ENCODE assay signal across 8 cellular contexts in the genomic region with DNA sequence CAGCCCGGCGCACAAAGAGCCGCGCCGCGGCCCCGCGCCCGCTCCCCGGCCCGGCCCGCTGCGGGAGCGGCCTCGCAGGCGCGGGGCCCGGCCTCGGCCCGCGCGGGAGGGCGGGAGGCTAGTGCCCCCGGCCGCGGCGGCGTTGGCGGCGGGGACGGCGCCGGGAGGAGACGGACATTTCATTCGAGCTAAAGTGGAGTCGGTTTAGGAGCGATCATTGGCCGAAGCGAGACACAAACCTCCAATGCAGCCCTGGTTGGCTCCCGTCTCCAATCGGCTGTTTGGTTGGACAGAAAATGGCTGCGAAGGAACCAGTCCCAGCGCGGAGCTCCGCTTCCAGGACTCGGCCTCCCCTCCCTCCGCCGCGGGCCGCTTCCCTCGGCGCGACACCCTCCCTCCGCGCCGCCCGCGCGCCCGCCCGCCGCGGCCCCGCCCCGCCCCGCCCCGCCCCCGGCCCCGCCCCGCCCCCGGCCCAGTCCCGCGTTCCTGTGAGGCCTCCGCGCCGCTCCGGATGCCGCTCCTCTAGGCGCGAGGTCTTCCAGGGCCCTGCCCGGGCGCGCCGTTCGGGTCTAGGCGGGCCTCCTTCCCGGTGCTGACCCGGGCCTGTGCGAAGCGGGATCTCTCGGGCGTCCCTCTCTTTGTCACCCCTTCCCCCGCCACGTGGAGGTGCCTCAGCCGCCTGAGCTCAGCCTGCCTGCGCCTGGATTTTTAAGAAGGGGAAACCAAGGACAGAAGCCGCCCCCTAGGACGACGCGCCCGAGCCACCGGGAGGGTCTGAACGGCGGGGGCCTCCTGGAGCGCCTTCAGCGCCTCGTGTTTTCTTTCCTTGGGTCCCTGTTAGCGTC. TPM values are rescaled to one million over a fixed set of nuclear protein-coding genes. Genes with fewer than 3 reads are reported as not detected.
DNase-seq lines count a peak whose midpoint lies in the region; ATAC-seq, FAIRE-seq and TF ChIP-seq lines count a peak whose summit lies in the region.

A gene (minus strand): TSS at position 309 of the 845 bp plus-strand sequence. CDS start 2,757 bp downstream, outside the sequence.

- no peak within 1 kb of the TSS for H3K27ac Mint-ChIP-seq in Calu3 (ENCODE audit: unreplicated experiment)

- peaks cover 20% of the 10 kb centered on the region for H3K27me3 Mint-ChIP-seq in Calu3 (ENCODE audit: unreplicated experiment)

- H3K4me1 Mint-ChIP-seq in Calu3 (ENCODE audit: low read depth, unreplicated experiment): no peaks in the 10 kb centered on the region

- H4K20me1 ChIP-seq in OCI-LY1 (ENCODE audit: insufficient read depth, low read length) (no peaks in the 10 kb centered on the region), endothelial cell of umbilical vein (replicated peaks; ENCODE audit: control insufficient read depth, extremely low read depth, insufficient read depth, low read length) (no peaks in the 10 kb centered on the region)

- intact Hi-C loops in Calu3 (cut with micrococcal nuclease; ENCODE audit: unreplicated experiment): no loop called here
- intact Hi-C loops in endothelial cell of umbilical vein (cut with micrococcal nuclease): loop anchor here (5.0 kb wide), 1 partner anchor 149 kb away; no protein-coding TSS in a partner anchor

- H2AFZ ChIP-seq in OCI-LY1 (ENCODE audit: low read length) (no peak within 1 kb of the TSS), endothelial cell of umbilical vein (ENCODE audit: low read depth, low read length) (peak within 1 kb of the TSS; percentile 93)

- H3F3A ChIP-seq in OCI-LY1 (ENCODE audit: insufficient read depth, low read length): no peaks in the 10 kb centered on the region

- dilution Hi-C loops in endothelial cell of umbilical vein (cut with MboI; ENCODE audit: extremely low pct_ligation_motif_present, low sequenced_read_pairs): no loop called here

- H3K4me3 ChIP-seq in HUES64 (ENCODE audit: low read length): peak within 1 kb of the TSS; percentile 88
- peak within 1 kb of the TSS; percentile 94 for H3K4me3 ChIP-seq in OCI-LY1 (ENCODE audit: low read depth, low read length, poor library complexity, severe bottlenecking)
- H3K4me3 ChIP-seq in endothelial cell of umbilical vein (replicated peaks in 1 of 3; ENCODE audit: insufficient read depth in 1 of 3, low read depth in 1 of 3, low read length in 3 of 3): peak within 1 kb of the TSS; percentile 46 to 96 (median 65)

- H3K4me1 ChIP-seq in HUES64 (ENCODE audit: insufficient read depth, low read length) (peaks cover 25% of the 10 kb centered on the region), OCI-LY1 (ENCODE audit: insufficient read depth, low read length, severe bottlenecking) (peaks cover 26% of the 10 kb centered on the region), endothelial cell of umbilical vein (ENCODE audit: control insufficient read depth, extremely low read depth, insufficient read depth, low read length) (peaks cover 18% of the 10 kb centered on the region)

- FAIRE-seq in endothelial cell of umbilical vein (lab: Jason Lieb, UNC): peak; percentile 94

- H3K9ac ChIP-seq in HUES64 (ENCODE audit: low read depth, low read length) (peak within 1 kb of the TSS; percentile 95), OCI-LY1 (ENCODE audit: low read length) (peak within 1 kb of the TSS; percentile 90), endothelial cell of umbilical vein (replicated peaks; ENCODE audit: extremely low read depth, insufficient read depth, low read length) (peak within 1 kb of the TSS; percentile 95)

- WGBS in HUES64: under 1% methylated on average over 92 of the region's 108 CpGs

- no peaks in the 10 kb centered on the region for H3K9me3 Mint-ChIP-seq in Calu3 (ENCODE audit: low read depth, unreplicated experiment)

- H3K4me2 ChIP-seq in OCI-LY1 (ENCODE audit: low read length): peak within 1 kb of the TSS; percentile 96
- peak within 1 kb of the TSS; percentile 99 for H3K4me2 ChIP-seq in endothelial cell of umbilical vein (ENCODE audit: insufficient read depth, low read length)

- ATAC-seq in GM21447 (IDR thresholded peaks at IDR 0.05; ENCODE audit: unreplicated experiment): peak; percentile 92

- TF ChIP-seq POLR2A in endothelial cell of umbilical vein (IDR thresholded peaks at IDR 0.05; ENCODE audit: low read depth, low read length): peak; percentile 89

- peak within 1 kb of the TSS; percentile 62 for H3K4me3 Mint-ChIP-seq in Calu3 (ENCODE audit: low read depth, unreplicated experiment)

- CTCF ChIA-PET in Calu3 (lab: Charles Lee) (interaction anchor here (0.6 to 1.7 kb wide), 6 partner anchors 17 to 173 kb away, joined by 3 to 5 read pairs (median 4); a partner anchor contains a TSS), endothelial cell of umbilical vein (lab: Charles Lee) (interaction anchor here (1.3 to 3.1 kb wide), 7 partner anchors 9 to 39 kb away, joined by 3 to 12 read pairs (median 4); no protein-coding TSS in a partner anchor)

- H3K9me3 ChIP-seq in HUES64 (ENCODE audit: insufficient read depth, low read depth, low read length) (no peaks in the 10 kb centered on the region), OCI-LY1 (ENCODE audit: low read length) (no peaks in the 10 kb centered on the region), endothelial cell of umbilical vein (replicated peaks; ENCODE audit: control insufficient read depth, insufficient read depth, low read length) (no peaks in the 10 kb centered on the region)

- H3K27ac ChIP-seq in HUES64 (ENCODE audit: low read depth, low read length): peak within 1 kb of the TSS; percentile 88
- peak within 1 kb of the TSS; percentile 63 for H3K27ac ChIP-seq in OCI-LY1 (ENCODE audit: low read depth, low read length, poor library complexity, severe bottlenecking)
- peak within 1 kb of the TSS; percentile 52 for H3K27ac ChIP-seq in endothelial cell of umbilical vein (ENCODE audit: insufficient read depth, low read depth, low read length)

- peaks cover 5% of the 10 kb centered on the region for H3K36me3 Mint-ChIP-seq in Calu3 (ENCODE audit: insufficient read depth, unreplicated experiment)

- BruUV-seq in Calu3 (replicated peaks; lab: Mats Ljungman, UMichigan) (no TSS peak), endothelial cell of umbilical vein (replicated peaks; lab: Mats Ljungman, UMichigan) (TSS peak; percentile 45)

- no peaks in the 10 kb centered on the region for H3K9me2 ChIP-seq in OCI-LY1 (ENCODE audit: low read depth, low read length)

- H3K79me2 ChIP-seq in OCI-LY1 (ENCODE audit: insufficient read depth, low read length) (peaks cover 24% of the 10 kb centered on the region), endothelial cell of umbilical vein (ENCODE audit: control insufficient read depth, insufficient read depth, low read length) (peaks cover 24% of the 10 kb centered on the region)

- POLR2A ChIA-PET in endothelial cell of umbilical vein (lab: Charles Lee): interaction anchor here (0.6 to 1.3 kb wide), 7 partner anchors 73 to 970 kb away, joined by 3 to 8 read pairs (median 3); a partner anchor contains a TSS

- TF ChIP-seq CTCF in Calu3 (IDR thresholded peaks at IDR 0.05; ENCODE audit: unreplicated experiment) (no peak), OCI-LY1 (IDR thresholded peaks at IDR 0.05; ENCODE audit: low read length) (no peak), endothelial cell of umbilical vein (IDR thresholded peaks at IDR 0.05; ENCODE audit: extremely low read depth in 1 of 2, insufficient read depth in 1 of 2, low read depth in 1 of 2, low read length in 2 of 2) (no peak)

- DNase-seq in Calu3 (peak; percentile 94), endothelial cell of umbilical vein (ENCODE audit: low read depth, low spot score) (peak; percentile 97), middle frontal gyrus (ENCODE audit: extremely low spot score, low spot score) (peak; percentile 96)
- peak; percentile 95 for DNase-seq in activated CD8-positive, alpha-beta memory T cell treated with anti-CD3 and anti-CD28 coated beads, Interleukin-2, amount 50 U/mL, for 48 hours
- peak; percentile 74 to 81 for DNase-seq in stimulated activated CD8-positive, alpha-beta memory T cell treated with anti-CD3 and anti-CD28 coated beads, Interleukin-2, amount 100 ng/mL, for 48 hours (ENCODE audit: low read depth in 2 of 2)

- H3K36me3 ChIP-seq in HUES64 (ENCODE audit: insufficient read depth, low read length) (peaks cover 19% of the 10 kb centered on the region), OCI-LY1 (ENCODE audit: insufficient read depth, low read length) (peaks cover 4% of the 10 kb centered on the region; the same call in 1 of the 2 replicates), endothelial cell of umbilical vein (ENCODE audit: control insufficient read depth in 2 of 2, extremely low read depth in 1 of 2, insufficient read depth in 2 of 2, low read length in 2 of 2) (peaks cover 3 to 5% of the 10 kb centered on the region in 2 experiments)

- H3K9me1 ChIP-seq in endothelial cell of umbilical vein (replicated peaks; ENCODE audit: control insufficient read depth, extremely low read depth, insufficient read depth, low read length): no peaks in the 10 kb centered on the region

- H3K27me3 ChIP-seq in HUES64 (ENCODE audit: insufficient read depth, low read length) (peaks cover 5% of the 10 kb centered on the region; the same call in 1 of the 2 replicates), OCI-LY1 (ENCODE audit: insufficient read depth, low read length) (no peaks in the 10 kb centered on the region), endothelial cell of umbilical vein (ENCODE audit: control insufficient read depth in 2 of 2, insufficient read depth in 2 of 2, low read length in 2 of 2) (peaks cover 0 to 2% of the 10 kb centered on the region in 2 experiments)

TF ChIP-seq in endothelial cell of umbilical vein, 7 proteins besides CTCF, POLR2A, EP300 and RAD21 (continues in another document):
- TF ChIP-seq MYC (IDR thresholded peaks at IDR 0.05; ENCODE audit: low read depth, low read length) (no peak), POLR2AphosphoS5 (IDR thresholded peaks at IDR 0.05; ENCODE audit: insufficient read depth, low read depth, low read length) (peak; percentile 77), JUN (IDR thresholded peaks at IDR 0.05; ENCODE audit: borderline replicate concordance, insufficient read depth, insufficient read length, low read depth) (no peak), EZH2 (IDR thresholded peaks at IDR 0.05; ENCODE audit: borderline replicate concordance, low read depth, low read length, severe bottlenecking) (peak; percentile 45), FOS (IDR thresholded peaks at IDR 0.05; ENCODE audit: borderline replicate concordance, insufficient read depth, low read length) (no peak)

RNA-seq across cellular contexts. Expression of the gene that starts here (rescaled TPM):
- total RNA-seq in Calu3 (2022) (28.3 and 36.0 TPM in 2 replicates), endothelial cell of umbilical vein (18.9 and 23.3 TPM in 2 replicates)
- polyA plus RNA-seq in HUES64 (2013, experiment 1 of 2): 58.1 TPM
- 60.0 TPM for polyA plus RNA-seq in HUES64 (2013, experiment 2 of 2)
- polyA plus RNA-seq in endothelial cell of umbilical vein: 9.7 and 10.2 TPM in 2 replicates
- 11.5 and 12.3 TPM in 2 replicates for polyA plus RNA-seq in endothelial cell of umbilical vein (2011; cell fraction: cytosol; rRNA removed)
- polyA plus RNA-seq in endothelial cell of umbilical vein (2011; cell fraction: nucleus; rRNA removed): 15.3 and 23.8 TPM in 2 replicates
- 17.9 and 27.0 TPM in 2 replicates for polyA plus RNA-seq in endothelial cell of umbilical vein (2012)
- polyA minus RNA-seq in endothelial cell of umbilical vein: 9.0 and 9.1 TPM in 2 replicates
- 13.9 TPM for polyA minus RNA-seq in endothelial cell of umbilical vein (2011; cell fraction: cytosol; rRNA and poly(A)+ RNA removed)
- 6.3 and 8.7 TPM in 2 replicates for polyA minus RNA-seq in endothelial cell of umbilical vein (2011; cell fraction: nucleus; rRNA and poly(A)+ RNA removed)

Comparison
In these comparisons a context has a peak if more than half of its experiments do, and no peak if none do; other contexts are left out.
1. Peak in every context shown above with its lines: DNase-seq, ATAC-seq, H3K4me3 ChIP-seq and H3K27ac ChIP-seq.